ENCODE assay signal across 8 cellular contexts in the genomic region with DNA sequence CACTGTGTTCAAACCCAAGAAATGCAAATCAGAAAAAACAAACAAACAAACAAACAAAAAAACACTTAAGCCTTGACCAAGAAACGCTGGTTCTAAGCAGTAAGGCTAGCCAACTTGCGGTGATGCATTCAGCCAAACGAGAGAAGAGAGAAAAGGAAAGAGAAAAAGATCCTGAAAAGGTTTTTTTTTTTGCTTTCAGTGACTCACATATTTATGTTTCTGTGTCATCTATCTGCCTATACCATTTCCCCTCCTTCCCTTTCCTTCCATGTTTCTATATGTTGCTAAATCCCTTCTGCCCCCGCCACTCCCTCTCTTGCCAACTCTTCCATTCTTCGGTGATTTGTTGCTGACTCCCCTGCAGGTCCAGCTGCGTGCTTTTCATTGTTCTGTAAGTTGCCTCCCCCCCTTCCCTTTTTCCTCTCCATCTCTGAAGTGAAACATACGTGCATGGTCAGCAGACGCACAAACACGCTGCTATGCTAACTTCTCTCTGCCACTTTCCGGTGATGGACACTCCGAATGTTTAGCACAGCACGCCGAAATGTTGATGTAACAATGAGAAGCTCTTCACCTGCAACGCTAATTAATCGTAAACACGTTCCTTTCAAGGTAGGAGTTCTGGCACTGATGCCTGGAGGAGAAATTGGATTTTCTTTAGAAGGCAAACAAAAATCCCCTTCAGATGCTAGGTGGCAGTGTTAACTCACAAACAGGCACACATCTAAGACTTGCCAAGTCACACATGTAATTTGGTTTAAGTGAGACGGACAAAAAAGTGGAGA.
A peak's percentile ranks its signal among the peaks of the same experiment; 100 is the strongest.
DNase-seq lines count a peak whose midpoint lies in the region; ATAC-seq and TF ChIP-seq lines count a peak whose summit lies in the region.

No MANE protein-coding gene starts in this region.

- no peaks in the 10 kb centered on the region for H3K9me3 Mint-ChIP-seq in chondrocyte (ENCODE audit: low read depth)

- no peaks in the 10 kb centered on the region for H3K4me1 Mint-ChIP-seq in chondrocyte (ENCODE audit: low read depth)

- DNase-seq in EL = peak; percentile 32
- DNase-seq in NCI-H345 (lab: John Stamatoyannopoulos, UW) = peak; percentile 66
- no peak for DNase-seq in chondrocyte (ENCODE audit: low spot score)
- DNase-seq in lung microvascular endothelial cell (ENCODE audit: low read depth in 2 of 2) = peak; percentile 64 to 66
- no peak for DNase-seq in NCI-H226
- DNase-seq in stimulated activated CD4-positive, alpha-beta T cell treated with anti-CD3 and anti-CD28 coated beads, Interleukin-15, amount 100 ng/mL, for 24 hours = no peak

- peak; percentile 84 for TF ChIP-seq CTCF in chondrocyte (IDR thresholded peaks at IDR 0.05)

- H3K36me3 Mint-ChIP-seq in chondrocyte (ENCODE audit: low read depth) = no peaks in the 10 kb centered on the region

- H3K4me3 Mint-ChIP-seq in chondrocyte (ENCODE audit: unreplicated experiment) = no peak overlapping the region

- peaks cover 5% of the 10 kb centered on the region for H3K27me3 Mint-ChIP-seq in chondrocyte (ENCODE audit: low read depth)

- ATAC-seq in HG02623 (IDR thresholded peaks at IDR 0.05; ENCODE audit: unreplicated experiment) (peak; percentile 46), HG02840 (IDR thresholded peaks at IDR 0.05; ENCODE audit: low FRiP score, unreplicated experiment) (no peak)

- no peak overlapping the region for H3K27ac Mint-ChIP-seq in chondrocyte (ENCODE audit: unreplicated experiment)

Comparison
In these comparisons a context has a peak if more than half of its experiments do, and no peak if none do; other contexts are left out.
1. DNase-seq: peak in EL (single experiment), NCI-H345 (single experiment) and lung microvascular endothelial cell (2 of 2); none in chondrocyte (single experiment), NCI-H226 (single experiment) and stimulated activated CD4-positive, alpha-beta T cell treated with anti-CD3 and anti-CD28 coated beads, Interleukin-15, amount 100 ng/mL, for 24 hours (single experiment).